17 cellular contexts compared by ENCODE assay signal in genomic region chr5:122112733-122113558, GRCh38. TPM values are rescaled to one million over a fixed set of nuclear protein-coding genes. Genes with fewer than 3 reads are reported as not detected.
"Had no signal": no experiment of that assay in that cellular context is flagged by ENCODE, and none has a peak within 500 bp of the region (broad histone marks: within the 10 kb centered on the region; RNA-seq: fewer than 3 reads in every experiment).

No MANE protein-coding gene starts in this region.

- H3K4me1 Mint-ChIP-seq: activated naive CD4-positive, alpha-beta T cell treated with anti-CD3 and anti-CD28 coated beads, Interleukin-2, amount 50 U/mL, for 24 hours; nephron; stimulated activated naive B cell treated with anti-CD40 and anti-IgM and Interleukin-4, amounts not matched to agents 10 μg/mL and 1 μg/mL and 100 μg/mL, for 72 hours had no signal

- H3K4me3 Mint-ChIP-seq: activated naive CD4-positive, alpha-beta T cell treated with anti-CD3 and anti-CD28 coated beads, Interleukin-2, amount 50 U/mL, for 24 hours; mesothelial cell of epicardium; nephron; stimulated activated naive B cell treated with anti-CD40 and anti-IgM and Interleukin-4, amounts not matched to agents 10 μg/mL and 1 μg/mL and 100 μg/mL, for 72 hours had no signal

- H3K27ac Mint-ChIP-seq: activated naive CD4-positive, alpha-beta T cell treated with anti-CD3 and anti-CD28 coated beads, Interleukin-2, amount 50 U/mL, for 24 hours; mesothelial cell of epicardium; nephron; stimulated activated naive B cell treated with anti-CD40 and anti-IgM and Interleukin-4, amounts not matched to agents 10 μg/mL and 1 μg/mL and 100 μg/mL, for 72 hours had no signal

- H3K36me3 ChIP-seq: breast epithelium, WERI-Rb-1 had no signal

- H3K4me1 ChIP-seq: breast epithelium had no signal

- FAIRE-seq: astrocyte had no signal

- H3K9me3 Mint-ChIP-seq: activated naive CD4-positive, alpha-beta T cell treated with anti-CD3 and anti-CD28 coated beads, Interleukin-2, amount 50 U/mL, for 24 hours; mesothelial cell of epicardium; nephron; stimulated activated naive B cell treated with anti-CD40 and anti-IgM and Interleukin-4, amounts not matched to agents 10 μg/mL and 1 μg/mL and 100 μg/mL, for 72 hours had no signal

- H3K4me3 ChIP-seq: breast epithelium, lung had no signal

- H3K27ac ChIP-seq: breast epithelium, WERI-Rb-1 had no signal

- DNase-seq: activated CD4-positive, alpha-beta T cell treated with anti-CD3 and anti-CD28 coated beads for 1 hour; activated gamma-delta T cell; cerebellar nuclear complex; effector CD8-positive, alpha-beta T cell; hippocampal formation; islet precursor cell; retina; stimulated activated naive B cell treated with anti-CD40 and anti-IgM and Interleukin-4, amounts not matched to agents 10 μg/mL and 1 μg/mL and 100 μg/mL, for 72 hours; T-helper 9 cell; WERI-Rb-1 had no signal

- H3K27me3 ChIP-seq: breast epithelium had no signal

- H3K36me3 Mint-ChIP-seq: activated naive CD4-positive, alpha-beta T cell treated with anti-CD3 and anti-CD28 coated beads, Interleukin-2, amount 50 U/mL, for 24 hours; mesothelial cell of epicardium; stimulated activated naive B cell treated with anti-CD40 and anti-IgM and Interleukin-4, amounts not matched to agents 10 μg/mL and 1 μg/mL and 100 μg/mL, for 72 hours had no signal

- H3K9me3 ChIP-seq: breast epithelium had no signal

RNA-seq across cellular contexts. Expression of gene ZNF474, which starts 16.4 kb away (rescaled TPM):
- total RNA-seq: activated CD8-positive, alpha-beta memory T cell treated with anti-CD3 and anti-CD28 coated beads for 36 hours had no signal

RNA-seq across cellular contexts. Expression of gene LOX, which starts 34.9 kb away (rescaled TPM):
- total RNA-seq: activated CD8-positive, alpha-beta memory T cell treated with anti-CD3 and anti-CD28 coated beads for 36 hours had no signal
